Comparison of ENCODE assay signal across 23 cellular contexts in the genomic region with DNA sequence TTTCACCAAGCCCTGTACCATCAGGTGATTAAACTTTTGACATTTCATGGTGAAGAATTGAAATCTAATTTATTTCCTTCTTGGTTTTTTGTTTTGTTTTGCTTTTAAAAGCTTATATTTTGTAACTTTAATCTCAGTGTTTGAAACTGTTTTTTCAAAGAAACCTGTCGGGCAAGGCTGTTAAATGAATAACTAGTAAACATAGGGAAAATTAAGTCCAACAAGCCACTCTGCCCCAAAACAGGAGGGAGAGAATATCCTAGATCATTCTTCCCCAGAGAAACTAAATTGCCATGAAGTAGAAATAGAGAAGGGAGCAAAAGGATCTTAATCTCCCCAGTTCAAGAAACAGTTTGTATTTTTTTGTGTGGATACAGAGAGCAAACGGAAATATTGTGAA.
DNase-seq lines count a peak whose midpoint lies in the region; ATAC-seq, FAIRE-seq and TF ChIP-seq lines count a peak whose summit lies in the region.
"Had no signal": no experiment of that assay in that cellular context is flagged by ENCODE, and none has a peak within 500 bp of the region (broad histone marks: within the 10 kb centered on the region; RNA-seq: fewer than 3 reads in every experiment).

No MANE protein-coding gene starts in this region.

- no peaks in the 10 kb centered on the region for H3K79me2 ChIP-seq in GM23248 (ENCODE audit: insufficient read depth)

- no peaks in the 10 kb centered on the region for H3K9me2 ChIP-seq in GM23248 (ENCODE audit: insufficient read depth)
- H3K9me2 ChIP-seq: SK-N-SH had no signal

- TF ChIP-seq CTCF in body of pancreas (IDR thresholded peaks at IDR 0.05) (no peak), pancreas (IDR thresholded peaks at IDR 0.05) (no peak)

- in situ Hi-C loops in GM23248 (cut with MboI): no loop called here

- DNase-seq in body of pancreas (no peak), left colon (no peak), pancreas (no peak), NCI-H2107 treated with DMSO at 0.1 percent for 48 hours (lab: John Stamatoyannopoulos, UW; ENCODE audit: unreplicated experiment) (no peak), GM23248 (no peak)
- DNase-seq: ACHN; C1 segment of cervical spinal cord; CD8-positive, alpha-beta memory T cell; GF-D8; GOT3; KG1; NCI-H1105 treated with DMSO at 0.1 percent for 48 hours; NCI-H1694 treated with DMSO at 0.1 percent for 48 hours; NCI-H510A; NCI-H82; PC-3; SHP77 treated with DMSO at 0.1 percent for 48 hours; SK-N-SH had no signal

- H4K20me1 ChIP-seq in GM23248 (ENCODE audit: insufficient read depth): no peaks in the 10 kb centered on the region

- intact Hi-C loops in body of pancreas (cut with DNase I) (no loop called here), left colon (cut with DNase I, micrococcal nuclease) (no loop called here), pancreas (cut with DNase I) (no loop called here)

- peak overlapping the region; percentile 39 to 76 (median 71) for H3K27ac ChIP-seq in body of pancreas
- peak overlapping the region in 3 of 4 donors; percentile 35 to 81 (median 78) for H3K27ac ChIP-seq in pancreas
- H3K27ac ChIP-seq in GM23248: no peak overlapping the region

- H3K4me1 ChIP-seq in body of pancreas (peaks cover 14% of the 10 kb centered on the region), pancreas (peaks cover 0 to 21% (median 21%) of the 10 kb centered on the region in 3 donors), GM23248 (ENCODE audit: insufficient read depth) (no peaks in the 10 kb centered on the region)

- 11 to 22% methylated on average over 2 of the region's 2 CpGs for WGBS in body of pancreas, 2 donors
- 12 to 16% methylated on average over 2 of the region's 2 CpGs for WGBS in pancreas, 2 donors
- 40 to 46% methylated on average over 2 of the region's 2 CpGs for WGBS in GM23248 (ENCODE audit: low coverage in 1 of 2, low lambda C conversion rate in 2 of 2, missing lambda C conversion rate in 2 of 2), 2 experiments

- TF ChIP-seq POLR2A in body of pancreas (IDR thresholded peaks at IDR 0.05): peak in 1 of 3 donors; percentile 2

- H3F3A ChIP-seq in GM23248 (ENCODE audit: insufficient read depth): no peaks in the 10 kb centered on the region

- H3K9ac ChIP-seq in GM23248: no peak overlapping the region
- H3K9ac ChIP-seq: SK-N-SH had no signal

- H3K9me3 ChIP-seq in body of pancreas (no peaks in the 10 kb centered on the region), pancreas (no peaks in the 10 kb centered on the region), GM23248 (ENCODE audit: low read depth) (no peaks in the 10 kb centered on the region)
- H3K9me3 ChIP-seq: SK-N-SH had no signal

- H3K27me3 ChIP-seq in body of pancreas: no peaks in the 10 kb centered on the region
- H3K27me3 ChIP-seq in pancreas: no peaks in the 10 kb centered on the region
- no peaks in the 10 kb centered on the region for H3K27me3 ChIP-seq in GM23248 (replicated peaks; ENCODE audit: insufficient read depth)

- no peak for FAIRE-seq in pancreas (lab: Jason Lieb, UNC)
- FAIRE-seq: GM12878, GM19239 had no signal

- H3K4me3 ChIP-seq in body of pancreas (peak overlapping the region in 1 of 2 donors; percentile 21), pancreas (peak overlapping the region in 3 of 4 donors; percentile 0 to 40 (median 32)), GM23248 (no peak overlapping the region)
- H3K4me3 ChIP-seq: GM12878 had no signal

- no peak overlapping the region for H3K4me2 ChIP-seq in GM23248 (ENCODE audit: unreplicated experiment)
- H3K4me2 ChIP-seq: SK-N-SH had no signal

- ATAC-seq in body of pancreas (peak; percentile 72), left colon (peak; percentile 22), pancreas (peak; percentile 82 to 84 (median 83)), HG02973 (IDR thresholded peaks at IDR 0.05; ENCODE audit: unreplicated experiment) (no peak), GM18520 (IDR thresholded peaks at IDR 0.05; ENCODE audit: unreplicated experiment) (no peak)
- ATAC-seq: GM12878, HCT116, PC-3 had no signal

- no peaks in the 10 kb centered on the region for H3K36me3 ChIP-seq in body of pancreas (replicated peaks in 1 of 2; ENCODE audit: insufficient read depth in 1 of 2, low read depth in 2 of 2)
- no peaks in the 10 kb centered on the region for H3K36me3 ChIP-seq in pancreas
- no peaks in the 10 kb centered on the region for H3K36me3 ChIP-seq in GM23248 (ENCODE audit: low read depth)

- no peak overlapping the region for H2AFZ ChIP-seq in GM23248

Comparison
In these comparisons a context has a peak if more than half of its experiments do, and no peak if none do; other contexts are left out.
1. ATAC-seq: peak in body of pancreas (single experiment), left colon (single experiment) and pancreas (4 of 4); none in HG02973 (single experiment) and GM18520 (single experiment).